22 cellular contexts compared by ENCODE assay signal in genomic region chr3:23588547-23588946, GRCh38.
A peak's percentile ranks its signal among the peaks of the same experiment; 100 is the strongest.
DNase-seq lines count a peak whose midpoint lies in the region; FAIRE-seq and TF ChIP-seq lines count a peak whose summit lies in the region.
"Had no signal": no experiment of that assay in that cellular context is flagged by ENCODE, and none has a peak within 500 bp of the region (broad histone marks: within the 10 kb centered on the region; RNA-seq: fewer than 3 reads in every experiment).

No MANE protein-coding gene starts in this region.

- no peak overlapping the region for H3K27ac ChIP-seq in esophagus muscularis mucosa (replicated peaks in 1 of 4)
- no peak overlapping the region for H3K27ac ChIP-seq in small intestine (ENCODE audit: low read depth in 1 of 2, low read length in 1 of 2)
- H3K27ac ChIP-seq: A549 had no signal

- no peak for TF ChIP-seq EP300 in esophagus muscularis mucosa (IDR thresholded peaks at IDR 0.05)

- DNase-seq in bronchial epithelial cell (ENCODE audit: low read depth) (peak; percentile 27), esophagus muscularis mucosa (ENCODE audit: extremely low spot score) (peak; percentile 47), small intestine (peak; percentile 51), chondrocyte (ENCODE audit: low spot score) (no peak), Ammon's horn (ENCODE audit: low spot score) (no peak), GOT3 (lab: John Stamatoyannopoulos, UW) (no peak)
- DNase-seq: 8988T; ACHN; AML-193; C1 segment of cervical spinal cord; Calu3; CD4-positive, alpha-beta memory T cell; COR-L47; DMS53; DMS79 treated with DMSO at 0.1 percent for 48 hours; GF-D8; H7; HCEC 1CT had no signal

- H3K36me3 Mint-ChIP-seq in chondrocyte (ENCODE audit: low read depth): peaks cover 8% of the 10 kb centered on the region
- H3K36me3 Mint-ChIP-seq: CD4-positive, alpha-beta memory T cell had no signal

- TF ChIP-seq CTCF in bronchial epithelial cell (IDR thresholded peaks at IDR 0.05; ENCODE audit: insufficient read depth, low read length, severe bottlenecking) (no peak), esophagus muscularis mucosa (IDR thresholded peaks at IDR 0.05) (no peak), chondrocyte (IDR thresholded peaks at IDR 0.05) (no peak)

- no peak overlapping the region for H3K4me3 ChIP-seq in bronchial epithelial cell (ENCODE audit: low read depth, low read length)
- H3K4me3 ChIP-seq in esophagus muscularis mucosa: no peak overlapping the region
- H3K4me3 ChIP-seq in small intestine (ENCODE audit: low read depth in 1 of 2, low read length in 2 of 2): no peak overlapping the region
- H3K4me3 ChIP-seq: A549, GM23338 had no signal

- peaks cover 5% of the 10 kb centered on the region for H3K9me3 Mint-ChIP-seq in chondrocyte (ENCODE audit: low read depth)
- H3K9me3 Mint-ChIP-seq: GM23338 had no signal

- H3K4me3 Mint-ChIP-seq in chondrocyte (ENCODE audit: unreplicated experiment): no peak overlapping the region
- H3K4me3 Mint-ChIP-seq: CD4-positive, alpha-beta memory T cell; GM23338 had no signal

- no peak overlapping the region for H3K27ac Mint-ChIP-seq in chondrocyte (ENCODE audit: unreplicated experiment)
- H3K27ac Mint-ChIP-seq: CD4-positive, alpha-beta memory T cell; GM23338 had no signal

- no peaks in the 10 kb centered on the region for H3K27me3 Mint-ChIP-seq in chondrocyte (ENCODE audit: low read depth)

- WGBS in esophagus muscularis mucosa: 79% methylated on average over 3 of the region's 3 CpGs
- WGBS in small intestine, 3 donors: 18 to 53% (median 32%) methylated on average over 3 of the region's 3 CpGs

- H3K27me3 ChIP-seq in bronchial epithelial cell (ENCODE audit: control insufficient read depth, insufficient read depth, low read length) (no peaks in the 10 kb centered on the region), esophagus muscularis mucosa (no peaks in the 10 kb centered on the region), small intestine (ENCODE audit: control insufficient read depth in 2 of 2, insufficient read depth in 2 of 2, low read length in 2 of 2) (no peaks in the 10 kb centered on the region)

- TF ChIP-seq POLR2A in esophagus muscularis mucosa (IDR thresholded peaks at IDR 0.05; ENCODE audit: low read depth): no peak

- intact Hi-C loops in esophagus muscularis mucosa (cut with DNase I): no loop called here

- H3K36me3 ChIP-seq in bronchial epithelial cell (ENCODE audit: control insufficient read depth, insufficient read depth, low read length): no peaks in the 10 kb centered on the region
- H3K36me3 ChIP-seq in esophagus muscularis mucosa: peaks cover 0 to 9% (median 0%) of the 10 kb centered on the region in 4 donors
- no peaks in the 10 kb centered on the region for H3K36me3 ChIP-seq in small intestine (ENCODE audit: control insufficient read depth in 2 of 2, insufficient read depth in 2 of 2, low read length in 2 of 2)

- H3K9me3 ChIP-seq in esophagus muscularis mucosa: no peaks in the 10 kb centered on the region
- no peaks in the 10 kb centered on the region for H3K9me3 ChIP-seq in small intestine (ENCODE audit: control insufficient read depth, low read depth)
- H3K9me3 ChIP-seq: A549 had no signal

- H3K4me1 Mint-ChIP-seq in chondrocyte (ENCODE audit: low read depth): peaks cover 11% of the 10 kb centered on the region
- H3K4me1 Mint-ChIP-seq: CD4-positive, alpha-beta memory T cell had no signal

- FAIRE-seq in bronchial epithelial cell (lab: Jason Lieb, UNC) (no peak), small intestine (lab: Jason Lieb, UNC) (no peak)
- FAIRE-seq: A549, GM12891, GM18507 had no signal

- H3K4me1 ChIP-seq in esophagus muscularis mucosa: no peaks in the 10 kb centered on the region
- no peaks in the 10 kb centered on the region for H3K4me1 ChIP-seq in small intestine (ENCODE audit: control insufficient read depth in 2 of 2, insufficient read depth in 1 of 2, low read depth in 1 of 2, low read length in 1 of 2)
- H3K4me1 ChIP-seq: A549 had no signal

Comparison
In these comparisons a context has a peak if more than half of its experiments do, and no peak if none do; other contexts are left out.
1. DNase-seq: peak in bronchial epithelial cell (single experiment), esophagus muscularis mucosa (single experiment) and small intestine (single experiment); none in chondrocyte (single experiment), Ammon's horn (single experiment) and GOT3 (single experiment).